ENCODE assay signal across 8 cellular contexts in the genomic region with DNA sequence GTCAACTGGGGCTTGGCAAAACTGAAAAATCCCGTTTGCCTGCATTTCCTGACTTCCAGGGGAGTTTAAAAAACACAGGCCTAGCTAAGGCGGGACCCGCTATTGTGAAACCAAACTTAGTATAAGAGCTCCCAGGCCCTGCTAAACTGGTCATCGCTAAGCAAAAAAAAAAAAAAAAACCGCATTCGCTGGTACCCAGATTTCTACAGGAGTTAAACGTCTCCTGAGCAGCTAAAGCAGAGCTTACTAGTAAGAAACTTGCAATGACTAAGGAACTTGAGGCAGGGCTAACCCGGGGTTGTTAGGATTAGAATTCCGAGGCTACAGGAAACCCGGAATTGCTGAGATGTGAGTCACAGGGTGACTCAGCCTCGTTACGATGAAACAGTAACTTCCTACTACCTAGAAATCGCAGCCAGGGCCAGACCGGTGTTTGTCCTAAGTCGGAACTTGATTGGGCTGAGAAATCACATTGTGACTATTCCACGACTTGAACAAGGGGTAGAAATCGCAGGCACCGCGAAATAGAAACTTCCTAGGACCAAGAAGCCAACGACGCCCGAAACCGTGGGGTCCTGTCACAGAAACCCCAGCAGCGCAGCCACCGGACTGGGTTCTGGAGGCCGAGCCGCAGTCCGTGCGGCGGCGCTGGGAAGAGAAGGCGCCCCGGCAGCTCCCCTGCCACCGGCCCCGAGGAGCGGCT.
A peak's percentile ranks its signal among the peaks of the same experiment; 100 is the strongest.
DNase-seq lines count a peak whose midpoint lies in the region; ATAC-seq and TF ChIP-seq lines count a peak whose summit lies in the region.

No MANE protein-coding gene starts in this region.

- no peak for TF ChIP-seq CTCF in mucosa of descending colon (IDR thresholded peaks at IDR 0.05)

- peak overlapping the region; percentile 12 for H3K4me3 ChIP-seq in mucosa of descending colon

- H3K36me3 ChIP-seq in mucosa of descending colon (ENCODE audit: low read depth), result no peaks in the 10 kb centered on the region

- H3K4me1 ChIP-seq in mucosa of descending colon (ENCODE audit: low read depth), result peaks cover 32% of the 10 kb centered on the region

- DNase-seq in NCI-H2081 (lab: John Stamatoyannopoulos, UW) (peak; percentile 23 to 68), NCI-H2081 treated with DMSO at 0.1 percent for 48 hours (lab: John Stamatoyannopoulos, UW) (no peak), NCI-H460 (ENCODE audit: extremely low read depth, low read depth) (peak; percentile 98), mucosa of descending colon (peak in 2 of 3 donors; percentile 69 to 81)
- DNase-seq in activated CD4-positive, alpha-beta T cell treated with anti-CD3 and anti-CD28 coated beads, Interleukin-2, amount 50 U/mL, for 4 hours, result peak; percentile 68 to 70
- DNase-seq in effector CD8-positive, alpha-beta T cell (lab: John Stamatoyannopoulos, UW), result peak; percentile 29
- DNase-seq in stimulated activated naive CD4-positive, alpha-beta T cell (lab: John Stamatoyannopoulos, UW), result peak; percentile 26 to 74 (median 47)

- ATAC-seq in HG02938 (IDR thresholded peaks at IDR 0.05; ENCODE audit: unreplicated experiment) (peak; percentile 32), mucosa of descending colon (peak; percentile 92)

- no peaks in the 10 kb centered on the region for H3K9me3 ChIP-seq in mucosa of descending colon

- intact Hi-C loops in mucosa of descending colon (cut with DNase I, micrococcal nuclease), result no loop called here
